Comparison of ENCODE assay signal across 1 cellular context in the genomic region with DNA sequence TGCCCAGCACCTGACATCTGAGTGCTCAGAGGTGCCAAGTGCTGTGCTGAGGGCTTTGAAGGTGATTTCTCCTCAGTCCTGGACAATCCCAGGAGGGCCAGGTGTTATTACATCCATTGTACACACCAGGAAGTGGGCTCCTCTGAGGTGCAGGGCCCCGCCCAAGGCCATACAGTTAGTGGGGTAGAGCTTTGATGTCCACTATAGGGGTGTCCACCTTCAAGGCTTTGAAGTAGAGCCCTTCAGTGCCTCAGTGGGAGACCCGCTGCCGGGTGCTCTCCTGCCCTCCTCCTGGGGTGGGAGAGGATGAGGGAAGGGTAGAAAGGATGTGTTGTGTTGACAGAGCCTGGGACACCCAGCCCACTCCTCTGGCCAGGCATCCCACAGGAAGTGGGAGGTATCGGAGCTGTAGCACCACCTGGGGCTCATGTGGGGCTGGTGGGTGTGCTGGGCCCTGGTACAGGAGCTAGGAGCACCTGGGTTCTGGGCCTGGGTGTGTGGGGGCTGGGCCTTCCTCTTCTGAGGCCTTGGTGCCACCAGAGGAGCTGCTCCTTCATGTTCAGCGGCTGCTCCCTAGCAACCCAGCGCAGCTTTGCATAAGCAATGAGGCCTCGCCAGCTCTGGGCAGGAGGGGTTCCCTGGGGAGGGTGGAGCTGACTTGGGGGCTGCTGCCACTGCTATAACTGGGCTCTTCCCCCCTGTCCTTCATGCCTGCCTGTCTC.
TF ChIP-seq lines count a peak whose summit lies in the region.

No MANE protein-coding gene starts in this region.

TF ChIP-seq in IMR-90, 13 proteins besides CTCF, POLR2A, EP300 and RAD21:
- TF ChIP-seq ELK1 (IDR thresholded peaks at IDR 0.05; ENCODE audit: borderline replicate concordance, low read depth, low read length): no peak
